Comparison of ENCODE assay signal across 8 cellular contexts in genomic region chr14:21039059-21039422, GRCh38. TPM values are rescaled to one million over a fixed set of nuclear protein-coding genes. Genes with fewer than 3 reads are reported as not detected.
A peak's percentile ranks its signal among the peaks of the same experiment; 100 is the strongest.
DNase-seq lines count a peak whose midpoint lies in the region; ATAC-seq and TF ChIP-seq lines count a peak whose summit lies in the region.

No MANE protein-coding gene starts in this region.

- peaks cover 13 to 49% (median 36%) of the 10 kb centered on the region in 9 donors for H3K4me1 ChIP-seq in heart right ventricle
- peaks cover 24% of the 10 kb centered on the region for H3K4me1 ChIP-seq in Caco-2

- ATAC-seq in WTC11 (peak; percentile 97), heart right ventricle (peak; percentile 90 to 96 (median 94)), HG03097 (IDR thresholded peaks at IDR 0.05; ENCODE audit: low FRiP score, unreplicated experiment) (no peak), HG03520 (IDR thresholded peaks at IDR 0.05; ENCODE audit: unreplicated experiment) (no peak)

- CTCF ChIA-PET in WTC11 (lab: Charles Lee) (interaction anchor here (1.1 to 7.0 kb wide), 30 partner anchors 7 to 379 kb away, joined by 3 to 670 read pairs (median 15); partner anchors contain the start of genes ARHGEF40, NDRG2, RNASE4 and RNASE8), Caco-2 (lab: Charles Lee) (interaction anchor here (2.1 to 4.0 kb wide), 3 partner anchors 24 to 68 kb away, joined by 13 to 229 read pairs (median 14); no protein-coding TSS in a partner anchor)

- BruUV-seq in Caco-2 (replicated peaks; lab: Mats Ljungman, UMichigan), result no TSS peak

- intact Hi-C loops in heart right ventricle (cut with DNase I) (loop anchor here in 5 of 10 donors (1.0 to 2.0 kb wide), 5 partner anchors 14 to 182 kb away; partner anchors contain the start of gene NDRG2 (in 4 of the 5)), Caco-2 (cut with micrococcal nuclease; ENCODE audit: unreplicated experiment) (no loop called here)

- no peaks in the 10 kb centered on the region for H3K27me3 ChIP-seq in heart right ventricle
- H3K27me3 ChIP-seq in Caco-2 (replicated peaks; ENCODE audit: control insufficient read depth, insufficient read depth, low read length), result no peaks in the 10 kb centered on the region

- POLR2A ChIA-PET in WTC11 (lab: Charles Lee) (interaction anchor here (1.0 to 2.8 kb wide), 3 partner anchors 12 to 64 kb away, joined by 3 to 26 read pairs (median 3); no protein-coding TSS in a partner anchor), Caco-2 (lab: Charles Lee) (interaction anchor here (2.0 kb wide), 1 partner anchor 24 kb away, joined by 12 read pairs; no protein-coding TSS in a partner anchor)

- H3K36me3 Mint-ChIP-seq in WTC11 (no peaks in the 10 kb centered on the region), Caco-2 (ENCODE audit: insufficient read depth, unreplicated experiment) (no peaks in the 10 kb centered on the region)

- H3K27ac Mint-ChIP-seq in WTC11 (peak overlapping the region; percentile 49), Caco-2 (ENCODE audit: unreplicated experiment) (no peak overlapping the region)

- peak overlapping the region; percentile 25; the same call in 1 of the 2 replicates for H3K4me3 Mint-ChIP-seq in WTC11
- no peak overlapping the region for H3K4me3 Mint-ChIP-seq in Caco-2 (ENCODE audit: unreplicated experiment)

- H3K36me3 ChIP-seq in heart right ventricle (no peaks in the 10 kb centered on the region), Caco-2 (ENCODE audit: control insufficient read depth, insufficient read depth, low read length) (no peaks in the 10 kb centered on the region)

- 3 to 6% methylated on average over 7 of the region's 7 CpGs for WGBS in heart right ventricle, 2 donors

- peaks cover 3% of the 10 kb centered on the region; the same call in 1 of the 2 replicates for H3K27me3 Mint-ChIP-seq in WTC11 (ENCODE audit: low read depth)
- peaks cover 5% of the 10 kb centered on the region for H3K27me3 Mint-ChIP-seq in Caco-2 (ENCODE audit: insufficient read depth, unreplicated experiment)

- H3K4me1 Mint-ChIP-seq in WTC11 (peaks cover 26% of the 10 kb centered on the region), Caco-2 (ENCODE audit: low read depth, unreplicated experiment) (peaks cover 21% of the 10 kb centered on the region)

- H3K27ac ChIP-seq in heart right ventricle, result peak overlapping the region in 9 of 10 donors; percentile 63 to 87 (median 77)

- H3K4me3 ChIP-seq in heart right ventricle (peak overlapping the region in 3 of 10 donors; percentile 12 to 19 (median 13)), Caco-2 (ENCODE audit: low read depth, low read length) (no peak overlapping the region)

- DNase-seq in DMS153 (lab: John Stamatoyannopoulos, UW), result peak; percentile 36
- DNase-seq in WTC11 (ENCODE audit: low spot score), result peak; percentile 68
- DNase-seq in heart right ventricle, result peak; percentile 84 to 86
- DNase-seq in pons (ENCODE audit: low spot score), result peak; percentile 91
- DNase-seq in Caco-2, result no peak
- no peak for DNase-seq in activated CD4-positive, CD25-positive, alpha-beta regulatory T cell (lab: John Stamatoyannopoulos, UW)

- H3K9me3 ChIP-seq in heart right ventricle (no peaks in the 10 kb centered on the region), Caco-2 (no peaks in the 10 kb centered on the region)

- H3K9me3 Mint-ChIP-seq in WTC11, result no peaks in the 10 kb centered on the region
- H3K9me3 Mint-ChIP-seq in Caco-2 (ENCODE audit: unreplicated experiment), result no peaks in the 10 kb centered on the region

- TF ChIP-seq CTCF in WTC11 (IDR thresholded peaks at IDR 0.05) (no peak), heart right ventricle (IDR thresholded peaks at IDR 0.05) (no peak), Caco-2 (IDR thresholded peaks at IDR 0.05; ENCODE audit: insufficient read depth in 1 of 2, low read depth in 1 of 2, low read length in 1 of 2, severe bottlenecking in 1 of 2, unreplicated experiment in 1 of 2) (no peak)

TF ChIP-seq in WTC11, 78 proteins besides CTCF, POLR2A, EP300 and RAD21 (continues in another document):
- TF ChIP-seq TCF7 (CRISPR knock-in tag; IDR thresholded peaks at IDR 0.05; ENCODE audit: low read depth), result no peak
- TF ChIP-seq NFE2L1 (CRISPR knock-in tag; IDR thresholded peaks at IDR 0.05), result no peak
- TF ChIP-seq ZNF281 (CRISPR knock-in tag; IDR thresholded peaks at IDR 0.05), result no peak
- TF ChIP-seq CBFB (CRISPR knock-in tag; IDR thresholded peaks at IDR 0.05; ENCODE audit: low read depth), result no peak
- TF ChIP-seq E2F4 (CRISPR knock-in tag; IDR thresholded peaks at IDR 0.05; ENCODE audit: borderline replicate concordance, low read depth), result no peak
- TF ChIP-seq GRHL2 (CRISPR knock-in tag; IDR thresholded peaks at IDR 0.05; ENCODE audit: insufficient replicate concordance, severe bottlenecking), result no peak
- TF ChIP-seq NFATC4 (CRISPR knock-in tag; IDR thresholded peaks at IDR 0.05), result no peak
- no peak for TF ChIP-seq ZNF425 (CRISPR knock-in tag; conservative IDR thresholded peaks at IDR 0.05)
- TF ChIP-seq FOXJ3 (CRISPR knock-in tag; IDR thresholded peaks at IDR 0.05; ENCODE audit: borderline replicate concordance), result no peak
- TF ChIP-seq USF2 (CRISPR knock-in tag; IDR thresholded peaks at IDR 0.05), result no peak

RNA-seq across cellular contexts. Expression of gene RNASE7, which starts 3.1 kb away (rescaled TPM):
- not detected in 3 replicates for total RNA-seq in WTC11 (2021)
- total RNA-seq in heart right ventricle, result not detected
- under 1 TPM in 1 of 2 donors, not detected in 1; 0.03 TPM for polyA plus RNA-seq in heart right ventricle
- total RNA-seq in Caco-2 (2022), result not detected in 2 replicates

RNA-seq across cellular contexts. Expression of gene RNASE13, which starts 4.4 kb away (rescaled TPM):
- total RNA-seq in WTC11 (2021) (not detected in 3 replicates), heart right ventricle (not detected), Caco-2 (2022) (not detected in 2 replicates)
- polyA plus RNA-seq in heart right ventricle, result not detected

RNA-seq across cellular contexts. Expression of gene TPPP2, which starts 9.0 kb away (rescaled TPM):
- 0.35 to 0.60 TPM in 2 of 3 replicates, not detected in the other for total RNA-seq in WTC11 (2021)
- total RNA-seq in heart right ventricle, result 1 to 10 TPM in 5 of 10 donors, under 1 TPM in 5; 0.28 to 3.2 (median 0.91) TPM
- 1 to 10 TPM in 1 of 2 donors, under 1 TPM in 1; 0.75 to 1.1 TPM for polyA plus RNA-seq in heart right ventricle
- not detected in 2 replicates for total RNA-seq in Caco-2 (2022)

RNA-seq across cellular contexts. Expression of gene NDRG2, which starts 14.2 kb away (rescaled TPM):
- 28.5 to 32.2 TPM (median 30.1 TPM) in 3 replicates for total RNA-seq in WTC11 (2021)
- 100 to 1,000 TPM; 242 to 420 (median 299) TPM for total RNA-seq in heart right ventricle
- polyA plus RNA-seq in heart right ventricle, result 100 to 1,000 TPM; 286 to 293 TPM
- total RNA-seq in Caco-2 (2022), result 16.4 and 17.7 TPM in 2 replicates

RNA-seq across cellular contexts. Expression of gene RNASE8, which starts 18.6 kb away (rescaled TPM):
- total RNA-seq in WTC11 (2021) (not detected in 3 replicates), heart right ventricle (not detected), Caco-2 (2022) (not detected in 2 replicates)
- polyA plus RNA-seq in heart right ventricle, result not detected

Comparison
In these comparisons a context has a peak if more than half of its experiments do, and no peak if none do; other contexts are left out.
1. DNase-seq: peak in DMS153 (single experiment), WTC11 (single experiment), heart right ventricle (2 of 2) and pons (single experiment); none in Caco-2 (0 of 2) and activated CD4-positive, CD25-positive, alpha-beta regulatory T cell (0 of 4).
2. ATAC-seq: peak in WTC11 (single experiment) and heart right ventricle (8 of 8); none in HG03097 (single experiment) and HG03520 (single experiment).